ENCODE assay signal across 8 cellular contexts in the genomic region with DNA sequence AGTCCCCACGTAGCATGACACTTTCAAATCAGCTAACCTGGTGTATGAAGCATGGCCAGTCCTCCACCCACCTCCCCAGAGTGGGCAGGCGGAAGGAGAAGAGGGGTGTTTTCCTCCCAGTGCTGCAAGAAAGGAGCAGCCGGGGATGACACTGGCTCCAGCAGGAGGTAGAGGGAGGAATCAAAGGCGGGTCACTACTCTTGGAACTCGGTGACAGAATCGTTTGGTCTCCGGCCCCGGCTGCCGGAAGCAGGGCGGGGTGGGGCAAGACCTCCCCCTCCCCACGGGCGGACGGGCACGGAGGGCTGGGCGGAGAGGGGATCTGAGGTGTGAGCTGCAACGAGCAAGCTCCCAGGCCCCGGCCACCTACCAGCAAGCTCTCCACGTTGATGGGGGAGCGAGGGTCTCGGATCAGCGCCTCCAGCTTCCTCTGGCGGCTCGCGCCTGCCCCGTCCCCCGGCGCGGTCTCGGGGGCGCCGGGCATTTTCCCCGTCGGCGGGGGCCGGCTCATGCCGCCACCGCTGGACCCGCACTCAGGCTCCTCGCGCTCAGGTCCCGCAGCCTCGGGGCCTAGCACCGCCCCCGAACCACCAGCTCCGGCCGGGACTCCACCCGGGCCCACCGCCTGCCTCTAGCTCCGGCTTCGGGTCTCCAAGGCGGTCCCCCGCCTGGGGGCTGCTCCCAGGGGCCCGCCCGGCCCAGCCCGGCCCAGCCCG. TPM values are rescaled to one million over a fixed set of nuclear protein-coding genes. Genes with fewer than 3 reads are reported as not detected.
DNase-seq lines count a peak whose midpoint lies in the region; ATAC-seq and TF ChIP-seq lines count a peak whose summit lies in the region.

No MANE protein-coding gene starts in this region.

- H3K36me3 ChIP-seq in SJSA1: peaks cover 13% of the 10 kb centered on the region
- H3K36me3 ChIP-seq in sigmoid colon: no peaks in the 10 kb centered on the region

- WGBS in adipose tissue, 3 donors: 0 to 1% (median 0%) methylated on average over 34 to 56 of the region's 56 CpGs
- 0 to 1% methylated on average over 56 of the region's 56 CpGs for WGBS in sigmoid colon, 2 donors

- H3K27ac ChIP-seq in SJSA1: peak overlapping the region; percentile 99
- H3K27ac ChIP-seq in adipose tissue (ENCODE audit: low read depth, low read length): peak overlapping the region; percentile 91
- H3K27ac ChIP-seq in sigmoid colon: peak overlapping the region; percentile 98 to 100 (median 98)

- TF ChIP-seq EP300 in sigmoid colon (IDR thresholded peaks at IDR 0.05): no peak

- H3K9me3 ChIP-seq in SJSA1 (replicated peaks): no peaks in the 10 kb centered on the region; the same call in 1 of the 2 replicates
- H3K9me3 ChIP-seq in sigmoid colon: no peaks in the 10 kb centered on the region

- peaks cover 25% of the 10 kb centered on the region for H3K4me1 ChIP-seq in SJSA1 (replicated peaks)
- H3K4me1 ChIP-seq in sigmoid colon: peaks cover 0 to 48% (median 37%) of the 10 kb centered on the region in 4 donors

- no peak for TF ChIP-seq POLR2A in sigmoid colon (IDR thresholded peaks at IDR 0.05)

- TF ChIP-seq CTCF in sigmoid colon (IDR thresholded peaks at IDR 0.05): no peak

- DNase-seq in DMS 273 treated with DMSO at 0.1 percent for 48 hours (lab: John Stamatoyannopoulos, UW) (peak; percentile 19), SJSA1 (ENCODE audit: low read depth in 1 of 2, low spot score in 2 of 2) (peak; percentile 64 to 67), hepatic stellate cell (ENCODE audit: low spot score) (peak; percentile 46), sigmoid colon (peak; percentile 80), NOMO-1 treated with DMSO at 0.1 percent for 48 hours (lab: John Stamatoyannopoulos, UW; ENCODE audit: unreplicated experiment) (no peak)

- peak; percentile 31 for ATAC-seq in GM19467 (IDR thresholded peaks at IDR 0.05; ENCODE audit: unreplicated experiment)
- ATAC-seq in HG03558 (IDR thresholded peaks at IDR 0.05; ENCODE audit: extremely low read depth, unreplicated experiment): peak; percentile 15

- H3K4me3 ChIP-seq in SJSA1 (peak overlapping the region; percentile 98), sigmoid colon (peak overlapping the region; percentile 76 to 100 (median 93))

- intact Hi-C loops in sigmoid colon (cut with DNase I): loop anchor here (1.0 to 5.0 kb wide), 6 partner anchors 31 to 211 kb away; a partner anchor contains a TSS

- H3K27me3 ChIP-seq in SJSA1 (replicated peaks) (no peaks in the 10 kb centered on the region), sigmoid colon (no peaks in the 10 kb centered on the region)

RNA-seq across cellular contexts. Expression of a gene that starts 0.7 kb away (rescaled TPM):
- 56.0 and 79.3 TPM in 2 replicates for total RNA-seq in SJSA1 (2014; rRNA removed; shearing (Covaris generic))
- polyA plus RNA-seq in adipose tissue (10 to 100 TPM in 2 of 3 donors, 1 to 10 TPM in 1; 5.6 to 22.8 (median 17.3) TPM), sigmoid colon (10 to 100 TPM; 15.2 to 21.3 (median 16.8) TPM)
- 10 to 100 TPM; 43.5 to 74.8 (median 48.3) TPM for total RNA-seq in sigmoid colon
